ENCODE assay signal across 1 cellular context in the genomic region with DNA sequence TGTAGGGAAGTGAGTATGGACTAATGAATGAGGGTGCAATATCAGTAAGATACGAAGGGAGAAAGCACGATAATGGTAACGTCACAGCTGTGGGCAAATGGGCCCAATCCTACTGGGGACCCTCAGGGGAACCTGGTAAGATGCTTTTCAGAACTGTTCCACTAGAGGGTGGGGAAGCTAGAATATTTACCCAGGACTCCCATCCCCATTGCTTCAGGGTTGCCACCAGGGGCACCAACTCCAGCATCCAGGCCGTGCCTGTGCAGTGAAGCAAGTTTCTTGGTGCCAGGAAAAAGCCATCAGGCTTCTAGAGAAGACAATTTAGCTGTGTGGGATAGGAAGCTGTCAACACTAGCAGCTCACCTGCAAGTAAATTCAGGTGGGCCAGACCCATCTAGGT.
TF ChIP-seq lines count a peak whose summit lies in the region.

No MANE protein-coding gene starts in this region.

TF ChIP-seq in GM23338, 12 proteins besides CTCF, POLR2A, EP300 and RAD21 (continued from another document):
- TF ChIP-seq, protein P1, sequence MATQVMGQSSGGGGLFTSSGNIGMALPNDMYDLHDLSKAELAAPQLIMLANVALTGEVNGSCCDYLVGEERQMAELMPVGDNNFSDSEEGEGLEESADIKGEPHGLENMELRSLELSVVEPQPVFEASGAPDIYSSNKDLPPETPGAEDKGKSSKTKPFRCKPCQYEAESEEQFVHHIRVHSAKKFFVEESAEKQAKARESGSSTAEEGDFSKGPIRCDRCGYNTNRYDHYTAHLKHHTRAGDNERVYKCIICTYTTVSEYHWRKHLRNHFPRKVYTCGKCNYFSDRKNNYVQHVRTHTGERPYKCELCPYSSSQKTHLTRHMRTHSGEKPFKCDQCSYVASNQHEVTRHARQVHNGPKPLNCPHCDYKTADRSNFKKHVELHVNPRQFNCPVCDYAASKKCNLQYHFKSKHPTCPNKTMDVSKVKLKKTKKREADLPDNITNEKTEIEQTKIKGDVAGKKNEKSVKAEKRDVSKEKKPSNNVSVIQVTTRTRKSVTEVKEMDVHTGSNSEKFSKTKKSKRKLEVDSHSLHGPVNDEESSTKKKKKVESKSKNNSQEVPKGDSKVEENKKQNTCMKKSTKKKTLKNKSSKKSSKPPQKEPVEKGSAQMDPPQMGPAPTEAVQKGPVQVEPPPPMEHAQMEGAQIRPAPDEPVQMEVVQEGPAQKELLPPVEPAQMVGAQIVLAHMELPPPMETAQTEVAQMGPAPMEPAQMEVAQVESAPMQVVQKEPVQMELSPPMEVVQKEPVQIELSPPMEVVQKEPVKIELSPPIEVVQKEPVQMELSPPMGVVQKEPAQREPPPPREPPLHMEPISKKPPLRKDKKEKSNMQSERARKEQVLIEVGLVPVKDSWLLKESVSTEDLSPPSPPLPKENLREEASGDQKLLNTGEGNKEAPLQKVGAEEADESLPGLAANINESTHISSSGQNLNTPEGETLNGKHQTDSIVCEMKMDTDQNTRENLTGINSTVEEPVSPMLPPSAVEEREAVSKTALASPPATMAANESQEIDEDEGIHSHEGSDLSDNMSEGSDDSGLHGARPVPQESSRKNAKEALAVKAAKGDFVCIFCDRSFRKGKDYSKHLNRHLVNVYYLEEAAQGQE (IDR thresholded peaks at IDR 0.05; ENCODE audit: unreplicated experiment): no peak
- TF ChIP-seq EZH2phosphoT487 (IDR thresholded peaks at IDR 0.05; ENCODE audit: unreplicated experiment) (no peak), EZH2 (IDR thresholded peaks at IDR 0.05; ENCODE audit: low read depth, unreplicated experiment) (no peak), ZNF114 (CRISPR knock-in tag; IDR thresholded peaks at IDR 0.05) (no peak)
